19 cellular contexts compared by ENCODE assay signal in the genomic region with DNA sequence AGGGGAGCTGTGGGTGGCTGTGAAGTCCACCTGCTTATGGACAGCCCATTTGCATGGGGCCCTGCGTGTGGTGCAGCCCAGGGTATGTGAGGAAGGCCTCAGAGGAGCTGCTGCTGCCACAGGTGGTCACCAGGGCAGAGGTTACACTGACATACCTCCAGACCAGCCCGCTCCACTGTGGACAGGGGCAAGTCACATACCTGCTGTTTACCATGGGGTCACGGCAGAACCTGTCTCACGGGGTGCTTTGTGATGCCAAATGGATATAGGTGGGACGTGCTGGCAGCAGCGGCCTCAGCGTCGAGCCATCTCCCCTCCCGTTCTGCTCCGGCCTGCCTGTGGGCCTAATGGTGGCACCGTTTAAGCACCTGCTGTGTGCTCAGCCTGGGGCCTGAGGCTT.
DNase-seq lines count a peak whose midpoint lies in the region; ATAC-seq, FAIRE-seq and TF ChIP-seq lines count a peak whose summit lies in the region.
"Had no signal": no experiment of that assay in that cellular context is flagged by ENCODE, and none has a peak within 500 bp of the region (broad histone marks: within the 10 kb centered on the region; RNA-seq: fewer than 3 reads in every experiment).

No MANE protein-coding gene starts in this region.

- no peak for FAIRE-seq in kidney (lab: Jason Lieb, UNC)
- FAIRE-seq: A549, GM19239, K562 had no signal

- H3K36me3 ChIP-seq in kidney (ENCODE audit: control insufficient read depth in 1 of 2, insufficient read depth in 2 of 2, low read length in 2 of 2) (peaks cover 0 to 3% of the 10 kb centered on the region in 2 donors), osteoblast (ENCODE audit: insufficient read depth, low read length) (no peaks in the 10 kb centered on the region), prostate gland (no peaks in the 10 kb centered on the region)

- no peaks in the 10 kb centered on the region for H3K79me2 ChIP-seq in osteoblast (ENCODE audit: insufficient read depth, low read length)

- TF ChIP-seq CTCF in kidney (IDR thresholded peaks at IDR 0.05; ENCODE audit: borderline replicate concordance, extremely low read depth, insufficient read depth) (no peak), osteoblast (IDR thresholded peaks at IDR 0.05; ENCODE audit: extremely low read depth, low read depth, low read length) (no peak), prostate gland (IDR thresholded peaks at IDR 0.05) (no peak)

- peaks cover 11% of the 10 kb centered on the region for H3K4me1 Mint-ChIP-seq in activated T-cell treated with anti-CD3 and anti-CD28 coated beads, Interleukin-2, amount 50 U/mL, for 72 hours (ENCODE audit: low read depth)

- H3K4me2 ChIP-seq in osteoblast (ENCODE audit: insufficient read depth, low read length) = no peak overlapping the region
- H3K4me2 ChIP-seq: A549 had no signal

- no peak overlapping the region for H3K27ac Mint-ChIP-seq in activated T-cell treated with anti-CD3 and anti-CD28 coated beads, Interleukin-2, amount 50 U/mL, for 72 hours

- no peaks in the 10 kb centered on the region for H3K27me3 ChIP-seq in osteoblast (ENCODE audit: insufficient read depth, low read length)
- H3K27me3 ChIP-seq in prostate gland (replicated peaks; ENCODE audit: insufficient read depth) = no peaks in the 10 kb centered on the region

- H3K4me3 ChIP-seq in kidney (ENCODE audit: low read length in 2 of 2) (no peak overlapping the region), osteoblast (ENCODE audit: insufficient read depth, low read length) (no peak overlapping the region), prostate gland (no peak overlapping the region)
- H3K4me3 ChIP-seq: A549, K562 had no signal

- H3K27ac ChIP-seq in kidney (ENCODE audit: low read depth in 2 of 2, low read length in 2 of 2) = no peak overlapping the region
- H3K27ac ChIP-seq in osteoblast (ENCODE audit: low read depth, low read length) = no peak overlapping the region
- no peak overlapping the region for H3K27ac ChIP-seq in prostate gland
- H3K27ac ChIP-seq: 22Rv1, A549, C4-2B, HL-60 had no signal

- intact Hi-C loops in kidney (cut with DNase I) (no loop called here), prostate gland (cut with DNase I) (no loop called here)

- 88% methylated on average over 10 of the region's 11 CpGs for WGBS in prostate gland

- TF ChIP-seq POLR2A in prostate gland (IDR thresholded peaks at IDR 0.05) = no peak

- no peak overlapping the region for H3K4me3 Mint-ChIP-seq in activated T-cell treated with anti-CD3 and anti-CD28 coated beads, Interleukin-2, amount 50 U/mL, for 72 hours
- H3K4me3 Mint-ChIP-seq: CD4-positive, alpha-beta memory T cell had no signal

- H3K36me3 Mint-ChIP-seq in activated T-cell treated with anti-CD3 and anti-CD28 coated beads, Interleukin-2, amount 50 U/mL, for 72 hours (ENCODE audit: insufficient read depth in 2 of 2) = no peaks in the 10 kb centered on the region

- H3K27me3 Mint-ChIP-seq in activated T-cell treated with anti-CD3 and anti-CD28 coated beads, Interleukin-2, amount 50 U/mL, for 72 hours (ENCODE audit: low read depth) = no peaks in the 10 kb centered on the region

- H3K9me3 ChIP-seq in kidney (ENCODE audit: control insufficient read depth in 1 of 2, low read length in 2 of 2) (no peaks in the 10 kb centered on the region), osteoblast (ENCODE audit: low read depth, low read length) (no peaks in the 10 kb centered on the region), prostate gland (no peaks in the 10 kb centered on the region)
- H3K9me3 ChIP-seq: A549 had no signal

- H3K9ac ChIP-seq in kidney (ENCODE audit: low read length in 2 of 2) = no peak overlapping the region

- H3K4me1 ChIP-seq in kidney (ENCODE audit: control insufficient read depth in 1 of 2, insufficient read depth in 1 of 2, low read depth in 1 of 2, low read length in 2 of 2) (no peaks in the 10 kb centered on the region), osteoblast (ENCODE audit: insufficient read depth, low read length) (peaks cover 17% of the 10 kb centered on the region), prostate gland (replicated peaks) (no peaks in the 10 kb centered on the region)
- H3K4me1 ChIP-seq: A549 had no signal

- no peak for DNase-seq in activated T-cell treated with anti-CD3 and anti-CD28 coated beads, Interleukin-2, amount 50 U/mL, for 72 hours
- no peak for DNase-seq in activated T-cell treated with anti-CD3 and anti-CD28 coated beads for 4 hours
- DNase-seq in kidney = peak; percentile 45
- peak; percentile 66 for DNase-seq in osteoblast (ENCODE audit: insufficient read length, low spot score, missing footprints)
- no peak for DNase-seq in DMS79 treated with DMSO at 0.1 percent for 48 hours (lab: John Stamatoyannopoulos, UW)
- DNase-seq in prostate gland (ENCODE audit: low spot score) = no peak
- DNase-seq: AML-193; CD4-positive, alpha-beta memory T cell; DMS153; DMS79; GF-D8 had no signal

- no peaks in the 10 kb centered on the region for H3K9me3 Mint-ChIP-seq in activated T-cell treated with anti-CD3 and anti-CD28 coated beads, Interleukin-2, amount 50 U/mL, for 72 hours
- H3K9me3 Mint-ChIP-seq: CD4-positive, alpha-beta memory T cell had no signal

- no peaks in the 10 kb centered on the region for H4K20me1 ChIP-seq in osteoblast (ENCODE audit: insufficient read depth, low read length)

- ATAC-seq in activated T-cell treated with anti-CD3 and anti-CD28 coated beads, Interleukin-2, amount 50 U/mL, for 72 hours (replicated peaks in 1 of 2) = peak; percentile 19 to 25
- ATAC-seq in HG03159 (IDR thresholded peaks at IDR 0.05; ENCODE audit: unreplicated experiment) = no peak
- ATAC-seq: A549, HCT116, K562 had no signal

- no peak overlapping the region for H2AFZ ChIP-seq in osteoblast (ENCODE audit: low read length)

Comparison
In these comparisons a context has a peak if more than half of its experiments do, and no peak if none do; other contexts are left out.
1. DNase-seq: peak in kidney (single experiment) and osteoblast (single experiment); none in activated T-cell treated with anti-CD3 and anti-CD28 coated beads, Interleukin-2, amount 50 U/mL, for 72 hours (0 of 2), activated T-cell treated with anti-CD3 and anti-CD28 coated beads for 4 hours (single experiment), DMS79 treated with DMSO at 0.1 percent for 48 hours (single experiment) and prostate gland (single experiment).